8 cellular contexts compared by ENCODE assay signal in the genomic region with DNA sequence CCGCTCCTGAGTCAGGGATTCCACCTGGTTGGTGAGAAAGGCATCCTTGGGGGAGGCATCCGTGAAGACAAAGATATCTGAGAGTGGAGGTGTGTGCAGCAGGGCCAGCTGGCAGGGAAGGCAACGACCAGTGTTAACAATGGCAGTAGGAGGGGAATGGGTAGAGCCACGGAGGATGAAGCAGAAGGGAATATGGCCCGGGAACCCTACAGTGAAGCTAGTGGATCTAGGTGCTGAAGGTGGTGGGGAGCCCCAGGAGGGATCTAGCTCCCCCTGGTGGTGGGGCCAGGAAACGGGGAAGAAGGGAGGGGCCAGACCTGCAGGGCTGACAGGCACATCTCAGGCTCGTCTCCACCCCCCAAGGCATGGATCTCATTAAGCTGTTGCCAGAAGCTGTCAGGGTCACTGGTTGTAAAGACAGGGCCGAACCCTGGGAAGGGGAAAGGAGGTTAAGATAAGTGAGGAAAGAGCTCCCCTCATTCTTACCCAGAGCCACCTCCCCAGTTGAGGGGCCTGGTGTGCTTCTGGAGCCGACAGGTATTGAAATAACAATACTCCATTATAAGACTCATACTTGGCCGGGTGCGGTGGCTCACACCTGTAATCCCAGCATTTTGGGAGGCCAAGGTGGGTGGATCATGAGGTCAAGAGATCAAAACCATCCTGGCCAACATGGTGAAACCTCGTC. TPM values are rescaled to one million over a fixed set of nuclear protein-coding genes. Genes with fewer than 3 reads are reported as not detected.
DNase-seq lines count a peak whose midpoint lies in the region; ATAC-seq, FAIRE-seq and TF ChIP-seq lines count a peak whose summit lies in the region.

No MANE protein-coding gene starts in this region.

- no peak overlapping the region for H3K4me3 Mint-ChIP-seq in natural killer cell

- TF ChIP-seq CTCF in AG09309 (IDR thresholded peaks at IDR 0.05; ENCODE audit: control insufficient read depth, insufficient read depth, low read depth, low read length, missing control alignments), result peak; percentile 86
- TF ChIP-seq CTCF in endothelial cell of umbilical vein (IDR thresholded peaks at IDR 0.05; ENCODE audit: extremely low read depth in 1 of 2, insufficient read depth in 1 of 2, low read depth in 1 of 2, low read length in 2 of 2), result peak; percentile 83 to 88
- peak; percentile 72 for TF ChIP-seq CTCF in natural killer cell (IDR thresholded peaks at IDR 0.05)
- peak in 2 of 3 experiments; percentile 25 to 53 for TF ChIP-seq CTCF in testis (IDR thresholded peaks at IDR 0.05)

- intact Hi-C loops in endothelial cell of umbilical vein (cut with micrococcal nuclease), result loop anchor here (1.0 to 5.0 kb wide), 4 partner anchors 32 to 223 kb away; a partner anchor contains a TSS
- intact Hi-C loops in natural killer cell (cut with micrococcal nuclease), result loop anchor here (1.0 kb wide), 1 partner anchor 41 kb away; a partner anchor contains a TSS
- intact Hi-C loops in testis (cut with DNase I; ENCODE audit: low total_unique reads), result no loop called here

- no peaks in the 10 kb centered on the region for H3K36me3 ChIP-seq in H7 (replicated peaks; ENCODE audit: control insufficient read depth, insufficient read depth, low read length)
- no peaks in the 10 kb centered on the region for H3K36me3 ChIP-seq in endothelial cell of umbilical vein (ENCODE audit: control insufficient read depth in 2 of 2, extremely low read depth in 1 of 2, insufficient read depth in 2 of 2, low read length in 2 of 2)
- H3K36me3 ChIP-seq in testis (ENCODE audit: low read depth, missing control alignments), result no peaks in the 10 kb centered on the region

- H3K27ac Mint-ChIP-seq in natural killer cell, result peak overlapping the region; percentile 53 to 60

- CTCF ChIA-PET in endothelial cell of umbilical vein (lab: Charles Lee), result interaction anchor here (0.5 to 6.6 kb wide), 34 partner anchors 8 to 222 kb away, joined by 3 to 61 read pairs (median 5); a partner anchor contains a TSS

- H3K4me1 Mint-ChIP-seq in natural killer cell, result peaks cover 6 to 28% of the 10 kb centered on the region in 2 donors

- H3K9me3 ChIP-seq in endothelial cell of umbilical vein (replicated peaks; ENCODE audit: control insufficient read depth, insufficient read depth, low read length) (no peaks in the 10 kb centered on the region), testis (no peaks in the 10 kb centered on the region)

- dilution Hi-C loops in endothelial cell of umbilical vein (cut with MboI; ENCODE audit: extremely low pct_ligation_motif_present, low sequenced_read_pairs), result no loop called here

- H3K36me3 Mint-ChIP-seq in natural killer cell, result no peaks in the 10 kb centered on the region

- H3K4me1 ChIP-seq in endothelial cell of umbilical vein (ENCODE audit: control insufficient read depth, extremely low read depth, insufficient read depth, low read length), result no peaks in the 10 kb centered on the region
- H3K4me1 ChIP-seq in testis, result no peaks in the 10 kb centered on the region

- H3K9me1 ChIP-seq in endothelial cell of umbilical vein (replicated peaks; ENCODE audit: control insufficient read depth, extremely low read depth, insufficient read depth, low read length), result no peaks in the 10 kb centered on the region

- H4K20me1 ChIP-seq in endothelial cell of umbilical vein (replicated peaks; ENCODE audit: control insufficient read depth, extremely low read depth, insufficient read depth, low read length), result no peaks in the 10 kb centered on the region

- POLR2A ChIA-PET in endothelial cell of umbilical vein (lab: Charles Lee), result interaction anchor here (0.7 to 1.2 kb wide), 4 partner anchors 34 to 45 kb away, joined by 3 to 4 read pairs (median 3); a partner anchor contains a TSS

- H3K79me2 ChIP-seq in endothelial cell of umbilical vein (ENCODE audit: control insufficient read depth, insufficient read depth, low read length), result no peaks in the 10 kb centered on the region

- H3K27me3 ChIP-seq in H7 (ENCODE audit: control insufficient read depth, insufficient read depth, low read length) (no peaks in the 10 kb centered on the region; the same call in 1 of the 2 replicates), endothelial cell of umbilical vein (ENCODE audit: control insufficient read depth in 2 of 2, insufficient read depth in 2 of 2, low read length in 2 of 2) (no peaks in the 10 kb centered on the region), testis (no peaks in the 10 kb centered on the region)

- H3K9ac ChIP-seq in endothelial cell of umbilical vein (replicated peaks; ENCODE audit: extremely low read depth, insufficient read depth, low read length), result no peak overlapping the region

- BruUV-seq in endothelial cell of umbilical vein (replicated peaks; lab: Mats Ljungman, UMichigan), result no TSS peak

- ATAC-seq in natural killer cell, result peak; percentile 95 to 97 (median 95)

- H3K4me2 ChIP-seq in endothelial cell of umbilical vein (ENCODE audit: insufficient read depth, low read length), result no peak overlapping the region

- WGBS in testis, 2 donors, result 54 to 66% methylated on average over 10 to 12 of the region's 12 CpGs

- H3K4me3 ChIP-seq in AG09309 (ENCODE audit: control insufficient read depth, low read depth, low read length), result no peak overlapping the region
- no peak overlapping the region for H3K4me3 ChIP-seq in H7 (ENCODE audit: insufficient read depth, low read depth, low read length)
- H3K4me3 ChIP-seq in endothelial cell of umbilical vein (replicated peaks in 1 of 3; ENCODE audit: insufficient read depth in 1 of 3, low read depth in 1 of 3, low read length in 3 of 3), result no peak overlapping the region
- no peak overlapping the region for H3K4me3 ChIP-seq in testis

- no peaks in the 10 kb centered on the region for H3K27me3 Mint-ChIP-seq in natural killer cell (ENCODE audit: low read depth in 2 of 2)

- H3K9me3 Mint-ChIP-seq in natural killer cell, result no peaks in the 10 kb centered on the region

- no peak for TF ChIP-seq POLR2A in endothelial cell of umbilical vein (IDR thresholded peaks at IDR 0.05; ENCODE audit: low read depth, low read length)
- no peak for TF ChIP-seq POLR2A in testis (IDR thresholded peaks at IDR 0.05)

- DNase-seq in AG09309 (ENCODE audit: low read depth) (no peak), H7 (peak; percentile 98), NOMO-1 (lab: John Stamatoyannopoulos, UW; ENCODE audit: unreplicated experiment in 2 of 2) (peak; percentile 53 to 89), endothelial cell of umbilical vein (ENCODE audit: low read depth, low spot score) (peak; percentile 66), natural killer cell (peak; percentile 80), testis (peak; percentile 65), DMS79 treated with DMSO at 0.1 percent for 48 hours (lab: John Stamatoyannopoulos, UW) (no peak)
- peak; percentile 91 for DNase-seq in activated CD8-positive, alpha-beta memory T cell treated with anti-CD3 and anti-CD28 coated beads for 24 hours

- no peak for FAIRE-seq in endothelial cell of umbilical vein (lab: Jason Lieb, UNC)

- H2AFZ ChIP-seq in endothelial cell of umbilical vein (ENCODE audit: low read depth, low read length), result no peak overlapping the region

- H3K27ac ChIP-seq in endothelial cell of umbilical vein (ENCODE audit: insufficient read depth, low read depth, low read length), result no peak overlapping the region
- H3K27ac ChIP-seq in testis, result no peak overlapping the region

RNA-seq across cellular contexts. Expression of a gene that starts 7.3 kb away (rescaled TPM):
- 0.44 and 2.1 TPM in 2 replicates for total RNA-seq in H7 (2014; rRNA removed; shearing (Covaris generic))
- total RNA-seq in endothelial cell of umbilical vein (0.25 and 0.51 TPM in 2 replicates), natural killer cell (1 to 10 TPM; 2.4 to 4.7 (median 3.2) TPM), testis (1 to 10 TPM; 3.1 to 6.3 TPM)
- polyA plus RNA-seq in endothelial cell of umbilical vein (0.11 and 0.21 TPM in 2 replicates), testis (ENCODE audit: insufficient read depth, low read depth, low replicate concordance) (2.7 TPM)
- 0.04 and 0.10 TPM in 2 replicates for polyA plus RNA-seq in endothelial cell of umbilical vein (2011; cell fraction: cytosol; rRNA removed)
- 0.54 and 0.59 TPM in 2 replicates for polyA plus RNA-seq in endothelial cell of umbilical vein (2011; cell fraction: nucleus; rRNA removed)
- polyA plus RNA-seq in endothelial cell of umbilical vein (2012), result 0.25 TPM in 2 replicates
- 0.27 and 0.59 TPM in 2 replicates for polyA minus RNA-seq in endothelial cell of umbilical vein
- polyA minus RNA-seq in endothelial cell of umbilical vein (2011; cell fraction: cytosol; rRNA and poly(A)+ RNA removed), result 7.4 TPM
- not detected in 2 replicates for polyA minus RNA-seq in endothelial cell of umbilical vein (2011; cell fraction: nucleus; rRNA and poly(A)+ RNA removed)

RNA-seq across cellular contexts. Expression of a gene that starts 7.4 kb away (rescaled TPM):
- total RNA-seq in H7 (2014; rRNA removed; shearing (Covaris generic)), result 1.8 and 7.7 TPM in 2 replicates
- total RNA-seq in endothelial cell of umbilical vein, result 9.4 and 11.7 TPM in 2 replicates
- 1.6 and 3.0 TPM in 2 replicates for polyA plus RNA-seq in endothelial cell of umbilical vein
- 1.3 and 1.5 TPM in 2 replicates for polyA plus RNA-seq in endothelial cell of umbilical vein (2011; cell fraction: cytosol; rRNA removed)
- polyA plus RNA-seq in endothelial cell of umbilical vein (2011; cell fraction: nucleus; rRNA removed), result 40.1 and 45.8 TPM in 2 replicates
- polyA plus RNA-seq in endothelial cell of umbilical vein (2012), result 2.6 and 3.3 TPM in 2 replicates
- 2.3 and 2.5 TPM in 2 replicates for polyA minus RNA-seq in endothelial cell of umbilical vein
- not detected for polyA minus RNA-seq in endothelial cell of umbilical vein (2011; cell fraction: cytosol; rRNA and poly(A)+ RNA removed)
- polyA minus RNA-seq in endothelial cell of umbilical vein (2011; cell fraction: nucleus; rRNA and poly(A)+ RNA removed), result 3.1 and 3.8 TPM in 2 replicates
- total RNA-seq in natural killer cell, result 10 to 100 TPM in 1 of 3 donors, 1 to 10 TPM in 2; 5.4 to 14.5 (median 6.9) TPM
- total RNA-seq in testis, result 10 to 100 TPM; 10.4 to 11.6 TPM
- 5.9 TPM for polyA plus RNA-seq in testis (ENCODE audit: insufficient read depth, low read depth, low replicate concordance)

RNA-seq across cellular contexts. Expression of a gene that starts 25.7 kb away (rescaled TPM):
- total RNA-seq in H7 (2014; rRNA removed; shearing (Covaris generic)), result 114 and 115 TPM in 2 replicates
- total RNA-seq in endothelial cell of umbilical vein (121 and 125 TPM in 2 replicates), natural killer cell (10 to 100 TPM; 45.2 to 58.6 (median 49.2) TPM), testis (100 to 1,000 TPM in 1 of 2 donors, 10 to 100 TPM in 1; 94.8 to 131 TPM)
- polyA plus RNA-seq in endothelial cell of umbilical vein (36.5 and 37.4 TPM in 2 replicates), testis (ENCODE audit: insufficient read depth, low read depth, low replicate concordance) (156 TPM)
- 30.4 and 32.4 TPM in 2 replicates for polyA plus RNA-seq in endothelial cell of umbilical vein (2011; cell fraction: cytosol; rRNA removed)
- polyA plus RNA-seq in endothelial cell of umbilical vein (2011; cell fraction: nucleus; rRNA removed), result 85.3 and 94.4 TPM in 2 replicates
- polyA plus RNA-seq in endothelial cell of umbilical vein (2012), result 82.2 and 88.2 TPM in 2 replicates
- 86.2 and 91.8 TPM in 2 replicates for polyA minus RNA-seq in endothelial cell of umbilical vein
- polyA minus RNA-seq in endothelial cell of umbilical vein (2011; cell fraction: cytosol; rRNA and poly(A)+ RNA removed), result 60.1 TPM
- polyA minus RNA-seq in endothelial cell of umbilical vein (2011; cell fraction: nucleus; rRNA and poly(A)+ RNA removed), result 38.8 and 39.1 TPM in 2 replicates

RNA-seq across cellular contexts. Expression of a gene that starts 30.0 kb away (rescaled TPM):
- 19.5 and 28.4 TPM in 2 replicates for total RNA-seq in H7 (2014; rRNA removed; shearing (Covaris generic))
- total RNA-seq in endothelial cell of umbilical vein (43.2 and 43.8 TPM in 2 replicates), natural killer cell (10 to 100 TPM; 28.2 to 44.6 (median 43.7) TPM), testis (100 to 1,000 TPM in 1 of 2 donors, 10 to 100 TPM in 1; 77.6 to 135 TPM)
- polyA plus RNA-seq in endothelial cell of umbilical vein (24.5 and 27.1 TPM in 2 replicates), testis (ENCODE audit: insufficient read depth, low read depth, low replicate concordance) (36.2 TPM)
- 10.8 and 11.3 TPM in 2 replicates for polyA plus RNA-seq in endothelial cell of umbilical vein (2011; cell fraction: cytosol; rRNA removed)
- polyA plus RNA-seq in endothelial cell of umbilical vein (2011; cell fraction: nucleus; rRNA removed), result 188 and 214 TPM in 2 replicates
- 7.4 TPM in 2 replicates for polyA plus RNA-seq in endothelial cell of umbilical vein (2012)
- 42.2 and 53.3 TPM in 2 replicates for polyA minus RNA-seq in endothelial cell of umbilical vein
- polyA minus RNA-seq in endothelial cell of umbilical vein (2011; cell fraction: cytosol; rRNA and poly(A)+ RNA removed), result 13.4 TPM
- 57.2 and 101 TPM in 2 replicates for polyA minus RNA-seq in endothelial cell of umbilical vein (2011; cell fraction: nucleus; rRNA and poly(A)+ RNA removed)

RNA-seq across cellular contexts. Expression of a gene that starts 33.5 kb away (rescaled TPM):
- total RNA-seq in H7 (2014; rRNA removed; shearing (Covaris generic)), result 456 and 621 TPM in 2 replicates
- 535 and 543 TPM in 2 replicates for total RNA-seq in endothelial cell of umbilical vein
- polyA plus RNA-seq in endothelial cell of umbilical vein, result 569 and 578 TPM in 2 replicates
- 774 and 904 TPM in 2 replicates for polyA plus RNA-seq in endothelial cell of umbilical vein (2011; cell fraction: cytosol; rRNA removed)
- polyA plus RNA-seq in endothelial cell of umbilical vein (2011; cell fraction: nucleus; rRNA removed), result 288 and 289 TPM in 2 replicates
- 434 and 609 TPM in 2 replicates for polyA plus RNA-seq in endothelial cell of umbilical vein (2012)
- 395 and 455 TPM in 2 replicates for polyA minus RNA-seq in endothelial cell of umbilical vein
- 180 TPM for polyA minus RNA-seq in endothelial cell of umbilical vein (2011; cell fraction: cytosol; rRNA and poly(A)+ RNA removed)
- 60.9 and 61.1 TPM in 2 replicates for polyA minus RNA-seq in endothelial cell of umbilical vein (2011; cell fraction: nucleus; rRNA and poly(A)+ RNA removed)
- total RNA-seq in natural killer cell, result 100 to 1,000 TPM; 348 to 363 (median 355) TPM
- total RNA-seq in testis, result 10 to 100 TPM; 35.4 to 93.5 TPM
- 130 TPM for polyA plus RNA-seq in testis (ENCODE audit: insufficient read depth, low read depth, low replicate concordance)

Comparison
In these comparisons a context has a peak if more than half of its experiments do, and no peak if none do; other contexts are left out.
1. DNase-seq: peak in H7 (single experiment), NOMO-1 (2 of 2), activated CD8-positive, alpha-beta memory T cell treated with anti-CD3 and anti-CD28 coated beads for 24 hours (single experiment), endothelial cell of umbilical vein (single experiment), natural killer cell (single experiment) and testis (single experiment); none in AG09309 (single experiment) and DMS79 treated with DMSO at 0.1 percent for 48 hours (single experiment).
2. Peak in every context shown above with its lines, with median percentiles within 50 percentile points of each other: CTCF ChIP-seq.